8 cellular contexts compared by ENCODE assay signal in the genomic region with DNA sequence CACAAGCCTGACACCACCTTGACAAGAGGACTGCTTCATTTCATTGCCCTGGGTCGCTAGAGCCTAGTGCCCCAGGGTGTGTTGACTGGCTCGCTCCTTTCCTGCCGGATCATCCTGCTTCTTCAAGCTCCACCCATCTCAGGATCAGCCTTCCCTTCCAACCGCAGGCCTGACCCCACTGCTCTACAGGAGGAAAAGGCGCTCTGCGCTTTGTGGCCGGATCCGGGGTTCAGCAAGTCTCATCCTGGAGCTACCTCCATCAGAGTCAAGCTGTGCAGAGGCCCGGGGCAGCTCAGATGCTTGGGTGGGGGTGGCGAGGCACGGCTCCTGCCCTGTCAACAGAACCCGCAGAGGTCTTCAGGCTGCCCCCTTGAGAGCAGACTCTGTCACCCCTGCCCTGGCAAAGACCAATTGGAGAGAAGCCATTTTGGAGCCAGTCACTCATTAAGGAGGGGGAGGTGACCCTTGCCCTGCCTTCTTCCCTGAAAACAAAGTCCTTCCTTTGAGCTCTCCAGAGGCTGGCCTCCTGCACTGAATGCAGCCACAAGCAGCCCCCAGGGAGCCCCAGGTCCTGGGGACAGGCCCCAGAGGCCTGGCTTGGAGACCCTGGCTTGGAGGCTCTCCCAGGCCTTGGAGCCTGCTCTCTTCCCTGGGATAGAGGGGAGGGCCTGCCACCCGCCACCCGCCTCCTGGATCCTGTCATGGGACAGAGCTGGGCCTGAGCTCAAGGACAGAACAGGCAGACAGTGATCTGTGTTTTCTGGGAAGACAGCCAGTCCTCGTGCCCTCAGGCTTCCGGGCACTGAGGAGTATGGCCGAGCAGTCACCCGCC.
DNase-seq lines count a peak whose midpoint lies in the region; ATAC-seq and TF ChIP-seq lines count a peak whose summit lies in the region.

No MANE protein-coding gene starts in this region.

- TF ChIP-seq CTCF in heart left ventricle (IDR thresholded peaks at IDR 0.05) = no peak

- intact Hi-C loops in heart left ventricle (cut with DNase I) = loop anchor here (1.0 to 10.0 kb wide), 13 partner anchors 36 to 489 kb away; a partner anchor contains a TSS

- no peaks in the 10 kb centered on the region for H3K36me3 Mint-ChIP-seq in activated naive CD8-positive, alpha-beta T cell treated with anti-CD3 and anti-CD28 coated beads for 36 hours

- H3K27ac Mint-ChIP-seq in activated naive CD8-positive, alpha-beta T cell treated with anti-CD3 and anti-CD28 coated beads for 36 hours = no peak overlapping the region

- H3K9me3 ChIP-seq in heart left ventricle = no peaks in the 10 kb centered on the region

- H3K4me3 Mint-ChIP-seq in activated naive CD8-positive, alpha-beta T cell treated with anti-CD3 and anti-CD28 coated beads for 36 hours = no peak overlapping the region

- 18 to 35% (median 22%) methylated on average over 4 to 18 of the region's 18 CpGs for WGBS in heart left ventricle, 4 donors

- H3K27me3 Mint-ChIP-seq in activated naive CD8-positive, alpha-beta T cell treated with anti-CD3 and anti-CD28 coated beads for 36 hours = peaks cover 12% of the 10 kb centered on the region

- no peak for TF ChIP-seq POLR2A in heart left ventricle (IDR thresholded peaks at IDR 0.05)

- H3K4me1 ChIP-seq in heart left ventricle = peaks cover 12 to 76% (median 51%) of the 10 kb centered on the region in 12 donors

- peak; percentile 76 to 90 (median 83) for ATAC-seq in heart left ventricle
- ATAC-seq in GM21528 (IDR thresholded peaks at IDR 0.05; ENCODE audit: low FRiP score, unreplicated experiment) = no peak
- ATAC-seq in GM21619 (IDR thresholded peaks at IDR 0.05; ENCODE audit: unreplicated experiment) = no peak

- H3K4me3 ChIP-seq in heart left ventricle = peak overlapping the region in 2 of 12 donors; percentile 2 to 19

- H3K27ac ChIP-seq in heart left ventricle = peak overlapping the region; percentile 82 to 97 (median 92)

- no peaks in the 10 kb centered on the region for H3K36me3 ChIP-seq in heart left ventricle

- H3K9me3 Mint-ChIP-seq in activated naive CD8-positive, alpha-beta T cell treated with anti-CD3 and anti-CD28 coated beads for 36 hours = no peaks in the 10 kb centered on the region

- H3K27me3 ChIP-seq in heart left ventricle = no peaks in the 10 kb centered on the region

- peaks cover 2% of the 10 kb centered on the region for H3K4me1 Mint-ChIP-seq in activated naive CD8-positive, alpha-beta T cell treated with anti-CD3 and anti-CD28 coated beads for 36 hours

- DNase-seq in COLO829 (ENCODE audit: low spot score) (peak; percentile 97), amniotic epithelial cell (ENCODE audit: low read depth) (peak; percentile 72), heart left ventricle (peak; percentile 89 to 96 (median 91)), pons (ENCODE audit: low spot score) (peak; percentile 97), D341Med (ENCODE audit: low spot score) (no peak)
- DNase-seq in activated naive CD8-positive, alpha-beta T cell treated with anti-CD3 and anti-CD28 coated beads for 36 hours = no peak

Comparison
In these comparisons a context has a peak if more than half of its experiments do, and no peak if none do; other contexts are left out.
1. DNase-seq: peak in COLO829 (single experiment), amniotic epithelial cell (single experiment), heart left ventricle (5 of 5) and pons (single experiment); none in activated naive CD8-positive, alpha-beta T cell treated with anti-CD3 and anti-CD28 coated beads for 36 hours (single experiment) and D341Med (single experiment).
2. ATAC-seq: peak in heart left ventricle (4 of 4); none in GM21528 (single experiment) and GM21619 (single experiment).